17 cellular contexts compared by ENCODE assay signal in the genomic region with DNA sequence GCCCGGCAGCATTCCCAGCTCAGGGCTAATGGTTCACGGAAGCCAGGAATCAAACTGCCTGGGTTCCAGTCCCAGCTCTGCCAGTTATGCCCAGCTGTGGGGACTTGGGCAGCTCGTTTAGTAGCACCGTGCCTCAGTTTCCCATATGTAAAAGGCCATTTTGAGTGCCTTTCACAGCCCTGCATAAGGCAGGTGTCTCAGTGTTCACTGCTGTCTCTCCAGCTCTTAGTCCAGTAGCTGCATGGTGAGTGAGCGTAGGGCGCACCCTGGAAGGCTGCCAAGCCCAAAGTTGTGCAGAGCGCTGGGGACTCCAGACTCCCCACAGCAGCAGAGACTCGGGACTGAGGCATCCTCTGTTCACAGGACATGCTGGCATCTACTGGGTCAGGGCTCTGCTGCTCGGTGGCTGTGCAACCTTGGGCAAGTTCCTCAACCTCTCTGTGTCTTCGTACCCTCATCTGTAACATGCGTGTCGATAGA. TPM values are rescaled to one million over a fixed set of nuclear protein-coding genes. Genes with fewer than 3 reads are reported as not detected.
DNase-seq lines count a peak whose midpoint lies in the region; ATAC-seq and TF ChIP-seq lines count a peak whose summit lies in the region.
"Had no signal": no experiment of that assay in that cellular context is flagged by ENCODE, and none has a peak within 500 bp of the region (broad histone marks: within the 10 kb centered on the region; RNA-seq: fewer than 3 reads in every experiment).

No MANE protein-coding gene starts in this region.

- peaks cover 20% of the 10 kb centered on the region for H3K79me1 ChIP-seq in mesendoderm (ENCODE audit: low read length)

- H3K27ac Mint-ChIP-seq in activated naive CD8-positive, alpha-beta T cell: peak overlapping the region; percentile 16
- H3K27ac Mint-ChIP-seq in activated naive CD8-positive, alpha-beta T cell treated with anti-CD3 and anti-CD28 coated beads for 36 hours: no peak overlapping the region
- H3K27ac Mint-ChIP-seq in osteocyte (ENCODE audit: unreplicated experiment): peak overlapping the region; percentile 4

- no peak overlapping the region for H3K23ac ChIP-seq in mesendoderm (ENCODE audit: low read length)

- no peak for ATAC-seq in RWPE2 (ENCODE audit: low read depth)
- ATAC-seq: heart left ventricle had no signal

- peaks cover 8% of the 10 kb centered on the region for H3K36me3 Mint-ChIP-seq in activated naive CD8-positive, alpha-beta T cell
- peaks cover 42% of the 10 kb centered on the region for H3K36me3 Mint-ChIP-seq in activated naive CD8-positive, alpha-beta T cell treated with anti-CD3 and anti-CD28 coated beads for 36 hours
- peaks cover 12% of the 10 kb centered on the region for H3K36me3 Mint-ChIP-seq in osteocyte (ENCODE audit: unreplicated experiment)

- no peak overlapping the region for H2BK5ac ChIP-seq in mesendoderm (ENCODE audit: low read length)

- H3K9me3 ChIP-seq in RWPE2 (ENCODE audit: severe bottlenecking): no peaks in the 10 kb centered on the region
- H3K9me3 ChIP-seq: heart left ventricle, vagina had no signal

- H3K18ac ChIP-seq in mesendoderm (ENCODE audit: low read length): no peak overlapping the region

- H3K56ac ChIP-seq in mesendoderm (ENCODE audit: low read length): no peak overlapping the region

- DNase-seq in activated naive CD8-positive, alpha-beta T cell treated with anti-CD3 and anti-CD28 coated beads for 36 hours: no peak
- DNase-seq in RWPE2 (ENCODE audit: low spot score) (no peak), osteocyte (ENCODE audit: extremely low spot score, unreplicated experiment) (no peak), cerebellar cortex (ENCODE audit: low spot score) (no peak), mesendoderm (no peak)
- DNase-seq: activated naive CD8-positive, alpha-beta T cell treated with anti-CD3 and anti-CD28 coated beads, Interleukin-2, amount 10 ng/mL, durations not matched to agents 7 days and 5 days; DMS79 treated with DMSO at 0.1 percent for 48 hours; NCI-H2107; stimulated activated CD4-positive, alpha-beta T cell treated with anti-CD3 and anti-CD28 coated beads, Interleukin-4, amount 100 ng/mL, for 24 hours; stimulated activated naive B cell treated with anti-CD40 and anti-IgM and Interleukin-4, amounts not matched to agents 10 μg/mL and 1 μg/mL and 100 μg/mL, for 72 hours had no signal

- no peak overlapping the region for H2AK5ac ChIP-seq in mesendoderm (ENCODE audit: low read length)

- H3K27ac ChIP-seq in RWPE2 (ENCODE audit: poor library complexity, severe bottlenecking): peak overlapping the region; percentile 6
- H3K27ac ChIP-seq in mesendoderm (ENCODE audit: low read depth, low read length): no peak overlapping the region
- H3K27ac ChIP-seq: heart left ventricle, vagina had no signal

- H3K9ac ChIP-seq in mesendoderm (ENCODE audit: low read length): no peak overlapping the region

- H3K36me3 ChIP-seq in RWPE2 (ENCODE audit: low read depth) (peaks cover 56% of the 10 kb centered on the region), mesendoderm (ENCODE audit: control insufficient read depth, insufficient read depth, low read length) (peaks cover 21% of the 10 kb centered on the region)

- no peak overlapping the region for H2BK15ac ChIP-seq in mesendoderm (replicated peaks; ENCODE audit: low read depth)

- no peak overlapping the region for H2BK120ac ChIP-seq in mesendoderm (ENCODE audit: low read depth, low read length)

- H3K4me1 ChIP-seq in RWPE2 (ENCODE audit: insufficient read depth, poor library complexity, severe bottlenecking) (peaks cover 4% of the 10 kb centered on the region), mesendoderm (ENCODE audit: control insufficient read depth, low read depth, low read length) (peaks cover 12% of the 10 kb centered on the region)

- WGBS in mesendoderm (ENCODE audit: extremely low coverage, insufficient coverage, low lambda C conversion rate): no CpG with 5 or more reads among the region's 12 CpGs

- TF ChIP-seq CTCF in RWPE2 (IDR thresholded peaks at IDR 0.05; ENCODE audit: poor library complexity, severe bottlenecking) (no peak), osteocyte (IDR thresholded peaks at IDR 0.05) (no peak)

- H4K5ac ChIP-seq in mesendoderm (ENCODE audit: low read length): no peak overlapping the region

- H3K4me3 ChIP-seq in RWPE2 (ENCODE audit: severe bottlenecking) (no peak overlapping the region), mesendoderm (ENCODE audit: low read length) (no peak overlapping the region)
- H3K4me3 ChIP-seq: heart left ventricle, vagina had no signal

- H3K4me3 Mint-ChIP-seq in activated naive CD8-positive, alpha-beta T cell: no peak overlapping the region
- H3K4me3 Mint-ChIP-seq in activated naive CD8-positive, alpha-beta T cell treated with anti-CD3 and anti-CD28 coated beads for 36 hours: no peak overlapping the region
- no peak overlapping the region for H3K4me3 Mint-ChIP-seq in osteocyte (ENCODE audit: unreplicated experiment)
- H3K4me3 Mint-ChIP-seq: activated naive CD8-positive, alpha-beta T cell treated with anti-CD3 and anti-CD28 coated beads, Interleukin-2, amount 10 ng/mL, durations not matched to agents 7 days and 5 days; central memory CD8-positive, alpha-beta T cell; stimulated activated naive B cell treated with anti-CD40 and anti-IgM and Interleukin-4, amounts not matched to agents 10 μg/mL and 1 μg/mL and 100 μg/mL, for 72 hours had no signal

- H3K4me1 Mint-ChIP-seq in activated naive CD8-positive, alpha-beta T cell (ENCODE audit: low read depth): peaks cover 35% of the 10 kb centered on the region
- H3K4me1 Mint-ChIP-seq in activated naive CD8-positive, alpha-beta T cell treated with anti-CD3 and anti-CD28 coated beads for 36 hours: peaks cover 31% of the 10 kb centered on the region
- peaks cover 40% of the 10 kb centered on the region for H3K4me1 Mint-ChIP-seq in osteocyte (ENCODE audit: unreplicated experiment)

- no peaks in the 10 kb centered on the region for H3K9me3 Mint-ChIP-seq in activated naive CD8-positive, alpha-beta T cell (ENCODE audit: low read depth)
- no peaks in the 10 kb centered on the region for H3K9me3 Mint-ChIP-seq in activated naive CD8-positive, alpha-beta T cell treated with anti-CD3 and anti-CD28 coated beads for 36 hours
- no peaks in the 10 kb centered on the region for H3K9me3 Mint-ChIP-seq in osteocyte (ENCODE audit: unreplicated experiment)
- H3K9me3 Mint-ChIP-seq: activated naive CD8-positive, alpha-beta T cell treated with anti-CD3 and anti-CD28 coated beads, Interleukin-2, amount 10 ng/mL, durations not matched to agents 7 days and 5 days; central memory CD8-positive, alpha-beta T cell; stimulated activated naive B cell treated with anti-CD40 and anti-IgM and Interleukin-4, amounts not matched to agents 10 μg/mL and 1 μg/mL and 100 μg/mL, for 72 hours had no signal

- no peak overlapping the region for H4K8ac ChIP-seq in mesendoderm (ENCODE audit: low read depth, low read length)

- peaks cover 25% of the 10 kb centered on the region for H3K79me2 ChIP-seq in mesendoderm (ENCODE audit: control insufficient read depth, insufficient read depth, low read length)

- H3K4ac ChIP-seq in mesendoderm (ENCODE audit: low read depth, low read length): no peak overlapping the region

- no peak overlapping the region for H3K4me2 ChIP-seq in mesendoderm (ENCODE audit: low read length)

- no peaks in the 10 kb centered on the region for H3K27me3 ChIP-seq in RWPE2 (ENCODE audit: insufficient read depth, poor library complexity, severe bottlenecking)
- no peaks in the 10 kb centered on the region for H3K27me3 ChIP-seq in mesendoderm (ENCODE audit: insufficient read depth, low read length, poor library complexity)
- H3K27me3 ChIP-seq: heart left ventricle, vagina had no signal

- no peaks in the 10 kb centered on the region for H3K27me3 Mint-ChIP-seq in activated naive CD8-positive, alpha-beta T cell
- peaks cover 1% of the 10 kb centered on the region for H3K27me3 Mint-ChIP-seq in activated naive CD8-positive, alpha-beta T cell treated with anti-CD3 and anti-CD28 coated beads for 36 hours
- H3K27me3 Mint-ChIP-seq in osteocyte (ENCODE audit: unreplicated experiment): no peaks in the 10 kb centered on the region
- H3K27me3 Mint-ChIP-seq: activated naive CD8-positive, alpha-beta T cell treated with anti-CD3 and anti-CD28 coated beads, Interleukin-2, amount 10 ng/mL, durations not matched to agents 7 days and 5 days; central memory CD8-positive, alpha-beta T cell; stimulated activated naive B cell treated with anti-CD40 and anti-IgM and Interleukin-4, amounts not matched to agents 10 μg/mL and 1 μg/mL and 100 μg/mL, for 72 hours had no signal

RNA-seq across cellular contexts. Expression of gene RPL28, which starts 5.5 kb away (rescaled TPM):
- 1,000 to 10,000 TPM; 2,585 to 2,613 TPM for total RNA-seq in activated naive CD8-positive, alpha-beta T cell treated with anti-CD3 and anti-CD28 coated beads for 36 hours
- 1,845 and 2,000 TPM in 2 replicates for total RNA-seq in osteocyte
- polyA plus RNA-seq in mesendoderm (2013, experiment 1 of 2): 2,426 TPM
- polyA plus RNA-seq in mesendoderm (2013, experiment 2 of 2): 2,495 TPM

RNA-seq across cellular contexts. Expression of gene TMEM238, which starts 7.1 kb away (rescaled TPM):
- total RNA-seq in activated naive CD8-positive, alpha-beta T cell treated with anti-CD3 and anti-CD28 coated beads for 36 hours: 10 to 100 TPM; 10.1 to 10.8 TPM
- 0.70 and 1.1 TPM in 2 replicates for total RNA-seq in osteocyte
- polyA plus RNA-seq in mesendoderm (2013, experiment 1 of 2): 0.66 TPM
- polyA plus RNA-seq in mesendoderm (2013, experiment 2 of 2): 0.53 TPM
- total RNA-seq: myocyte had no signal
- polyA plus RNA-seq: heart left ventricle had no signal

RNA-seq across cellular contexts. Expression of gene TMEM190, which starts 14.6 kb away (rescaled TPM):
- not detected for total RNA-seq in activated naive CD8-positive, alpha-beta T cell treated with anti-CD3 and anti-CD28 coated beads for 36 hours
- total RNA-seq in osteocyte: not detected in 2 replicates
- polyA plus RNA-seq in mesendoderm (2013, experiment 1 of 2): not detected
- polyA plus RNA-seq in mesendoderm (2013, experiment 2 of 2): 0.08 TPM
- total RNA-seq: activated CD8-positive, alpha-beta memory T cell treated with anti-CD3 and anti-CD28 coated beads for 36 hours; activated naive CD8-positive, alpha-beta T cell treated with anti-CD3 and anti-CD28 coated beads, Interleukin-2, amount 10 ng/mL, durations not matched to agents 7 days and 5 days; heart left ventricle; kidney epithelial cell; myocyte; vagina had no signal
- polyA plus RNA-seq: heart left ventricle had no signal

RNA-seq across cellular contexts. Expression of gene UBE2S, which starts 16.4 kb away (rescaled TPM):
- 100 to 1,000 TPM; 323 to 325 TPM for total RNA-seq in activated naive CD8-positive, alpha-beta T cell treated with anti-CD3 and anti-CD28 coated beads for 36 hours
- 70.7 and 71.1 TPM in 2 replicates for total RNA-seq in osteocyte
- polyA plus RNA-seq in mesendoderm (2013, experiment 1 of 2): 217 TPM
- polyA plus RNA-seq in mesendoderm (2013, experiment 2 of 2): 221 TPM

RNA-seq across cellular contexts. Expression of gene IL11, which starts 21.0 kb away (rescaled TPM):
- not detected for total RNA-seq in activated naive CD8-positive, alpha-beta T cell treated with anti-CD3 and anti-CD28 coated beads for 36 hours
- total RNA-seq in osteocyte: 0.91 and 1.0 TPM in 2 replicates
- polyA plus RNA-seq in mesendoderm (2013, experiment 1 of 2): 0.84 TPM
- 0.41 TPM for polyA plus RNA-seq in mesendoderm (2013, experiment 2 of 2)
- total RNA-seq: vagina had no signal
